1 cellular context compared by ENCODE assay signal in the genomic region with DNA sequence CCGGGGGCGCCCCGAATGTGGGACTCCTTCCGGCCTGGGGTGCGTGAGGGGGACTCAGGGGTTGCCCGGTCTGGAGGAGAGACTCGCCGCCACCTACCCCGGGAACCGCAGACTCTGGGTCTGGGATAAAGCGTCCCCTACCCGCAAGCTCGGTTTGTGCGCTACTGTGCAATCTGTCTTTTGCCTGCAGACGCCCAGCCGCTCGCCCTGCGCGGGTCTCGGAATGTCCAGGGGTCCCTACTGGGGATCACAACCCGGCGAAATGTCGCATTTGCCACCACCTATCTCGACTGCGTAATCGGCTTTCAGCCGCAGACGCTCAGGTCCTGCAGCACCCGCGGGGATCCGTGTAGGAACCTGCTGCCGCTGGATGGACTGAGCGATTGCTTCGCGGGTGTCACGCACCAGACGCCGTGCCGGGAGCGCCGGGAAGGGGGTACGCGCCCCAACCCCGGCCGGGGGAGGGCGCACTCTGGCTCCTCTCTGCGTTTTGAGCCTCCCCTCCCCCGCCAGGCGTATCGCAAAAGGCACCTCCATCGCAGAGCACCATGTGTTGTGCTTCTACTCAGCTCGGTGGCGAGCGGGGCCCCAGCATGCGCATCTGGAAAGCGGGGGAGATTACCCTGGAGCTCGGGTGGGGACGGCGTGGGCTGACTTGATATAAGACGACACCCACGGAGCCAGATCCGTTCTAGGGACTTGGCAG.
A peak's percentile ranks its signal among the peaks of the same experiment; 100 is the strongest.
TF ChIP-seq lines count a peak whose summit lies in the region.

No MANE protein-coding gene starts in this region.

TF ChIP-seq in K562, 482 proteins besides CTCF, POLR2A, EP300 and RAD21 (continues in another document):
- TF ChIP-seq CBX5 (IDR thresholded peaks at IDR 0.05; ENCODE audit: borderline replicate concordance, low read depth) (no peak), PTTG1 (tag; IDR thresholded peaks at IDR 0.05; ENCODE audit: low read depth) (no peak), FUS (optimal IDR thresholded peaks at IDR 0.05; ENCODE audit: low read depth, low read length) (no peak), DDX20 (tag; IDR thresholded peaks at IDR 0.05; ENCODE audit: low read depth) (no peak), ZNF253 (CRISPR knock-in tag; conservative IDR thresholded peaks at IDR 0.05) (no peak), SLC30A9 (CRISPR knock-in tag; IDR thresholded peaks at IDR 0.05) (no peak), ZBTB8A (IDR thresholded peaks at IDR 0.05; ENCODE audit: partially characterized antibody) (no peak), ZNF778 (CRISPR knock-in tag; IDR thresholded peaks at IDR 0.05) (no peak), RFX5 (IDR thresholded peaks at IDR 0.05; ENCODE audit: low read depth, low read length) (no peak), NCOA6 (IDR thresholded peaks at IDR 0.05) (no peak), ZBTB17 (CRISPR knock-in tag; IDR thresholded peaks at IDR 0.05) (no peak), GTF2E2 (tag; IDR thresholded peaks at IDR 0.05) (no peak), MEF2D (tag; conservative IDR thresholded peaks at IDR 0.05; ENCODE audit: low read depth) (no peak), NR1H2 (CRISPR knock-in tag; IDR thresholded peaks at IDR 0.05) (no peak), BCL6 (CRISPR knock-in tag; IDR thresholded peaks at IDR 0.05) (no peak), NFIX (CRISPR knock-in tag; IDR thresholded peaks at IDR 0.05; ENCODE audit: low read depth) (no peak), NR2C2 (CRISPR knock-in tag; IDR thresholded peaks at IDR 0.05) (no peak), NR2C2 (tag; IDR thresholded peaks at IDR 0.05) (no peak), MTA3 (IDR thresholded peaks at IDR 0.05; ENCODE audit: borderline replicate concordance) (peak; percentile 67), ARID1B (IDR thresholded peaks at IDR 0.05) (peak; percentile 70), SOX6 (IDR thresholded peaks at IDR 0.05) (no peak), ZNF785 (CRISPR knock-in tag; IDR thresholded peaks at IDR 0.05) (no peak), MBD2 (IDR thresholded peaks at IDR 0.05; ENCODE audit: borderline replicate concordance, low read depth) (no peak), ZKSCAN3 (CRISPR knock-in tag; IDR thresholded peaks at IDR 0.05) (no peak), MAZ (CRISPR knock-in tag; conservative IDR thresholded peaks at IDR 0.05 in 1 of 2, IDR thresholded peaks at IDR 0.05 in 1 of 2) (peak; percentile 67 to 68), ZKSCAN1 (IDR thresholded peaks at IDR 0.05; ENCODE audit: low read depth, low read length) (no peak; the same call in 1 of the 2 replicates), ZNF24 (IDR thresholded peaks at IDR 0.05) (no peak; the same call in 1 of the 2 replicates), POU5F1 (IDR thresholded peaks at IDR 0.05; ENCODE audit: borderline replicate concordance, low read depth, low read length, partially characterized antibody) (no peak), HSF4 (CRISPR knock-in tag; IDR thresholded peaks at IDR 0.05; ENCODE audit: borderline replicate concordance) (no peak), ADNP (tag; IDR thresholded peaks at IDR 0.05) (no peak), PHF8 (IDR thresholded peaks at IDR 0.05; ENCODE audit: borderline replicate concordance, low read length) (peak; percentile 9; the same call in 1 of the 2 replicates), SRSF3 (IDR thresholded peaks at IDR 0.05; ENCODE audit: insufficient read depth, low read length) (no peak), CCNT2 (IDR thresholded peaks at IDR 0.05; ENCODE audit: borderline replicate concordance, extremely low read depth, insufficient read length, low read depth, low read length) (no peak), KLF6 (CRISPR knock-in tag; IDR thresholded peaks at IDR 0.05; ENCODE audit: borderline replicate concordance) (no peak), ERF (CRISPR knock-in tag; IDR thresholded peaks at IDR 0.05) (no peak)
- TF ChIP-seq, protein P1, sequence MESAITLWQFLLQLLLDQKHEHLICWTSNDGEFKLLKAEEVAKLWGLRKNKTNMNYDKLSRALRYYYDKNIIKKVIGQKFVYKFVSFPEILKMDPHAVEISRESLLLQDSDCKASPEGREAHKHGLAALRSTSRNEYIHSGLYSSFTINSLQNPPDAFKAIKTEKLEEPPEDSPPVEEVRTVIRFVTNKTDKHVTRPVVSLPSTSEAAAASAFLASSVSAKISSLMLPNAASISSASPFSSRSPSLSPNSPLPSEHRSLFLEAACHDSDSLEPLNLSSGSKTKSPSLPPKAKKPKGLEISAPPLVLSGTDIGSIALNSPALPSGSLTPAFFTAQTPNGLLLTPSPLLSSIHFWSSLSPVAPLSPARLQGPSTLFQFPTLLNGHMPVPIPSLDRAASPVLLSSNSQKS (CRISPR knock-in tag; IDR thresholded peaks at IDR 0.05) = no peak
- TF ChIP-seq, protein P2, sequence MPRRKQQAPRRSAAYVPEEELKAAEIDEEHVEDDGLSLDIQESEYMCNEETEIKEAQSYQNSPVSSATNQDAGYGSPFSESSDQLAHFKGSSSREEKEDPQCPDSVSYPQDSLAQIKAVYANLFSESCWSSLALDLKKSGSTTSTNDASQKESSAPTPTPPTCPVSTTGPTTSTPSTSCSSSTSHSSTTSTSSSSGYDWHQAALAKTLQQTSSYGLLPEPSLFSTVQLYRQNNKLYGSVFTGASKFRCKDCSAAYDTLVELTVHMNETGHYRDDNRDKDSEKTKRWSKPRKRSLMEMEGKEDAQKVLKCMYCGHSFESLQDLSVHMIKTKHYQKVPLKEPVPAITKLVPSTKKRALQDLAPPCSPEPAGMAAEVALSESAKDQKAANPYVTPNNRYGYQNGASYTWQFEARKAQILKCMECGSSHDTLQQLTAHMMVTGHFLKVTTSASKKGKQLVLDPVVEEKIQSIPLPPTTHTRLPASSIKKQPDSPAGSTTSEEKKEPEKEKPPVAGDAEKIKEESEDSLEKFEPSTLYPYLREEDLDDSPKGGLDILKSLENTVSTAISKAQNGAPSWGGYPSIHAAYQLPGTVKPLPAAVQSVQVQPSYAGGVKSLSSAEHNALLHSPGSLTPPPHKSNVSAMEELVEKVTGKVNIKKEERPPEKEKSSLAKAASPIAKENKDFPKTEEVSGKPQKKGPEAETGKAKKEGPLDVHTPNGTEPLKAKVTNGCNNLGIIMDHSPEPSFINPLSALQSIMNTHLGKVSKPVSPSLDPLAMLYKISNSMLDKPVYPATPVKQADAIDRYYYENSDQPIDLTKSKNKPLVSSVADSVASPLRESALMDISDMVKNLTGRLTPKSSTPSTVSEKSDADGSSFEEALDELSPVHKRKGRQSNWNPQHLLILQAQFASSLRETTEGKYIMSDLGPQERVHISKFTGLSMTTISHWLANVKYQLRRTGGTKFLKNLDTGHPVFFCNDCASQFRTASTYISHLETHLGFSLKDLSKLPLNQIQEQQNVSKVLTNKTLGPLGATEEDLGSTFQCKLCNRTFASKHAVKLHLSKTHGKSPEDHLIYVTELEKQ (CRISPR knock-in tag; IDR thresholded peaks at IDR 0.05) = no peak
- TF ChIP-seq, protein P3, sequence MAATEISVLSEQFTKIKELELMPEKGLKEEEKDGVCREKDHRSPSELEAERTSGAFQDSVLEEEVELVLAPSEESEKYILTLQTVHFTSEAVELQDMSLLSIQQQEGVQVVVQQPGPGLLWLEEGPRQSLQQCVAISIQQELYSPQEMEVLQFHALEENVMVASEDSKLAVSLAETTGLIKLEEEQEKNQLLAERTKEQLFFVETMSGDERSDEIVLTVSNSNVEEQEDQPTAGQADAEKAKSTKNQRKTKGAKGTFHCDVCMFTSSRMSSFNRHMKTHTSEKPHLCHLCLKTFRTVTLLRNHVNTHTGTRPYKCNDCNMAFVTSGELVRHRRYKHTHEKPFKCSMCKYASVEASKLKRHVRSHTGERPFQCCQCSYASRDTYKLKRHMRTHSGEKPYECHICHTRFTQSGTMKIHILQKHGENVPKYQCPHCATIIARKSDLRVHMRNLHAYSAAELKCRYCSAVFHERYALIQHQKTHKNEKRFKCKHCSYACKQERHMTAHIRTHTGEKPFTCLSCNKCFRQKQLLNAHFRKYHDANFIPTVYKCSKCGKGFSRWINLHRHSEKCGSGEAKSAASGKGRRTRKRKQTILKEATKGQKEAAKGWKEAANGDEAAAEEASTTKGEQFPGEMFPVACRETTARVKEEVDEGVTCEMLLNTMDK (IDR thresholded peaks at IDR 0.05; ENCODE audit: borderline replicate concordance, insufficient read depth, low read depth, low read length, poor library complexity, severe bottlenecking) = peak; percentile 82
- TF ChIP-seq, protein P4, sequence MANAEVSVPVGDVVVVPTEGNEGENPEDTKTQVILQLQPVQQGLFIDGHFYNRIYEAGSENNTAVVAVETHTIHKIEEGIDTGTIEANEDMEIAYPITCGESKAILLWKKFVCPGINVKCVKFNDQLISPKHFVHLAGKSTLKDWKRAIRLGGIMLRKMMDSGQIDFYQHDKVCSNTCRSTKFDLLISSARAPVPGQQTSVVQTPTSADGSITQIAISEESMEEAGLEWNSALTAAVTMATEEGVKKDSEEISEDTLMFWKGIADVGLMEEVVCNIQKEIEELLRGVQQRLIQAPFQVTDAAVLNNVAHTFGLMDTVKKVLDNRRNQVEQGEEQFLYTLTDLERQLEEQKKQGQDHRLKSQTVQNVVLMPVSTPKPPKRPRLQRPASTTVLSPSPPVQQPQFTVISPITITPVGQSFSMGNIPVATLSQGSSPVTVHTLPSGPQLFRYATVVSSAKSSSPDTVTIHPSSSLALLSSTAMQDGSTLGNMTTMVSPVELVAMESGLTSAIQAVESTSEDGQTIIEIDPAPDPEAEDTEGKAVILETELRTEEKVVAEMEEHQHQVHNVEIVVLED (CRISPR knock-in tag; IDR thresholded peaks at IDR 0.05) = peak; percentile 64
- TF ChIP-seq, protein P5, sequence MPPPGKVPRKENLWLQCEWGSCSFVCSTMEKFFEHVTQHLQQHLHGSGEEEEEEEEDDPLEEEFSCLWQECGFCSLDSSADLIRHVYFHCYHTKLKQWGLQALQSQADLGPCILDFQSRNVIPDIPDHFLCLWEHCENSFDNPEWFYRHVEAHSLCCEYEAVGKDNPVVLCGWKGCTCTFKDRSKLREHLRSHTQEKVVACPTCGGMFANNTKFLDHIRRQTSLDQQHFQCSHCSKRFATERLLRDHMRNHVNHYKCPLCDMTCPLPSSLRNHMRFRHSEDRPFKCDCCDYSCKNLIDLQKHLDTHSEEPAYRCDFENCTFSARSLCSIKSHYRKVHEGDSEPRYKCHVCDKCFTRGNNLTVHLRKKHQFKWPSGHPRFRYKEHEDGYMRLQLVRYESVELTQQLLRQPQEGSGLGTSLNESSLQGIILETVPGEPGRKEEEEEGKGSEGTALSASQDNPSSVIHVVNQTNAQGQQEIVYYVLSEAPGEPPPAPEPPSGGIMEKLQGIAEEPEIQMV (tag; conservative IDR thresholded peaks at IDR 0.05; ENCODE audit: low read depth) = no peak
- TF ChIP-seq, protein P6, sequence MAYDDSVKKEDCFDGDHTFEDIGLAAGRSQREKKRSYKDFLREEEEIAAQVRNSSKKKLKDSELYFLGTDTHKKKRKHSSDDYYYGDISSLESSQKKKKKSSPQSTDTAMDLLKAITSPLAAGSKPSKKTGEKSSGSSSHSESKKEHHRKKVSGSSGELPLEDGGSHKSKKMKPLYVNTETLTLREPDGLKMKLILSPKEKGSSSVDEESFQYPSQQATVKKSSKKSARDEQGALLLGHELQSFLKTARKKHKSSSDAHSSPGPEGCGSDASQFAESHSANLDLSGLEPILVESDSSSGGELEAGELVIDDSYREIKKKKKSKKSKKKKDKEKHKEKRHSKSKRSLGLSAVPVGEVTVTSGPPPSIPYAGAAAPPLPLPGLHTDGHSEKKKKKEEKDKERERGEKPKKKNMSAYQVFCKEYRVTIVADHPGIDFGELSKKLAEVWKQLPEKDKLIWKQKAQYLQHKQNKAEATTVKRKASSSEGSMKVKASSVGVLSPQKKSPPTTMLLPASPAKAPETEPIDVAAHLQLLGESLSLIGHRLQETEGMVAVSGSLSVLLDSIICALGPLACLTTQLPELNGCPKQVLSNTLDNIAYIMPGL (CRISPR knock-in tag; IDR thresholded peaks at IDR 0.05) = no peak
- TF ChIP-seq, protein P7, sequence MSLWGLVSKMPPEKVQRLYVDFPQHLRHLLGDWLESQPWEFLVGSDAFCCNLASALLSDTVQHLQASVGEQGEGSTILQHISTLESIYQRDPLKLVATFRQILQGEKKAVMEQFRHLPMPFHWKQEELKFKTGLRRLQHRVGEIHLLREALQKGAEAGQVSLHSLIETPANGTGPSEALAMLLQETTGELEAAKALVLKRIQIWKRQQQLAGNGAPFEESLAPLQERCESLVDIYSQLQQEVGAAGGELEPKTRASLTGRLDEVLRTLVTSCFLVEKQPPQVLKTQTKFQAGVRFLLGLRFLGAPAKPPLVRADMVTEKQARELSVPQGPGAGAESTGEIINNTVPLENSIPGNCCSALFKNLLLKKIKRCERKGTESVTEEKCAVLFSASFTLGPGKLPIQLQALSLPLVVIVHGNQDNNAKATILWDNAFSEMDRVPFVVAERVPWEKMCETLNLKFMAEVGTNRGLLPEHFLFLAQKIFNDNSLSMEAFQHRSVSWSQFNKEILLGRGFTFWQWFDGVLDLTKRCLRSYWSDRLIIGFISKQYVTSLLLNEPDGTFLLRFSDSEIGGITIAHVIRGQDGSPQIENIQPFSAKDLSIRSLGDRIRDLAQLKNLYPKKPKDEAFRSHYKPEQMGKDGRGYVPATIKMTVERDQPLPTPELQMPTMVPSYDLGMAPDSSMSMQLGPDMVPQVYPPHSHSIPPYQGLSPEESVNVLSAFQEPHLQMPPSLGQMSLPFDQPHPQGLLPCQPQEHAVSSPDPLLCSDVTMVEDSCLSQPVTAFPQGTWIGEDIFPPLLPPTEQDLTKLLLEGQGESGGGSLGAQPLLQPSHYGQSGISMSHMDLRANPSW (CRISPR knock-in tag; IDR thresholded peaks at IDR 0.05) = no peak
- TF ChIP-seq, protein P8, sequence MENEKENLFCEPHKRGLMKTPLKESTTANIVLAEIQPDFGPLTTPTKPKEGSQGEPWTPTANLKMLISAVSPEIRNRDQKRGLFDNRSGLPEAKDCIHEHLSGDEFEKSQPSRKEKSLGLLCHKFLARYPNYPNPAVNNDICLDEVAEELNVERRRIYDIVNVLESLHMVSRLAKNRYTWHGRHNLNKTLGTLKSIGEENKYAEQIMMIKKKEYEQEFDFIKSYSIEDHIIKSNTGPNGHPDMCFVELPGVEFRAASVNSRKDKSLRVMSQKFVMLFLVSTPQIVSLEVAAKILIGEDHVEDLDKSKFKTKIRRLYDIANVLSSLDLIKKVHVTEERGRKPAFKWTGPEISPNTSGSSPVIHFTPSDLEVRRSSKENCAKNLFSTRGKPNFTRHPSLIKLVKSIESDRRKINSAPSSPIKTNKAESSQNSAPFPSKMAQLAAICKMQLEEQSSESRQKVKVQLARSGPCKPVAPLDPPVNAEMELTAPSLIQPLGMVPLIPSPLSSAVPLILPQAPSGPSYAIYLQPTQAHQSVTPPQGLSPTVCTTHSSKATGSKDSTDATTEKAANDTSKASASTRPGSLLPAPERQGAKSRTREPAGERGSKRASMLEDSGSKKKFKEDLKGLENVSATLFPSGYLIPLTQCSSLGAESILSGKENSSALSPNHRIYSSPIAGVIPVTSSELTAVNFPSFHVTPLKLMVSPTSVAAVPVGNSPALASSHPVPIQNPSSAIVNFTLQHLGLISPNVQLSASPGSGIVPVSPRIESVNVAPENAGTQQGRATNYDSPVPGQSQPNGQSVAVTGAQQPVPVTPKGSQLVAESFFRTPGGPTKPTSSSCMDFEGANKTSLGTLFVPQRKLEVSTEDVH (IDR thresholded peaks at IDR 0.05; ENCODE audit: low read depth, partially characterized antibody) = no peak
- TF ChIP-seq, protein P9, sequence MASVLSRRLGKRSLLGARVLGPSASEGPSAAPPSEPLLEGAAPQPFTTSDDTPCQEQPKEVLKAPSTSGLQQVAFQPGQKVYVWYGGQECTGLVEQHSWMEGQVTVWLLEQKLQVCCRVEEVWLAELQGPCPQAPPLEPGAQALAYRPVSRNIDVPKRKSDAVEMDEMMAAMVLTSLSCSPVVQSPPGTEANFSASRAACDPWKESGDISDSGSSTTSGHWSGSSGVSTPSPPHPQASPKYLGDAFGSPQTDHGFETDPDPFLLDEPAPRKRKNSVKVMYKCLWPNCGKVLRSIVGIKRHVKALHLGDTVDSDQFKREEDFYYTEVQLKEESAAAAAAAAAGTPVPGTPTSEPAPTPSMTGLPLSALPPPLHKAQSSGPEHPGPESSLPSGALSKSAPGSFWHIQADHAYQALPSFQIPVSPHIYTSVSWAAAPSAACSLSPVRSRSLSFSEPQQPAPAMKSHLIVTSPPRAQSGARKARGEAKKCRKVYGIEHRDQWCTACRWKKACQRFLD (CRISPR knock-in tag; IDR thresholded peaks at IDR 0.05) = no peak
